Comparison of ENCODE assay signal across 8 cellular contexts in genomic region chr21:44455524-44456206, GRCh38. TPM values are rescaled to one million over a fixed set of nuclear protein-coding genes. Genes with fewer than 3 reads are reported as not detected.
DNase-seq lines count a peak whose midpoint lies in the region; ATAC-seq and TF ChIP-seq lines count a peak whose summit lies in the region.

No MANE protein-coding gene starts in this region.

- peak overlapping the region; percentile 28 to 76 (median 58) for H3K4me3 Mint-ChIP-seq in IgD-negative memory B cell
- peak overlapping the region; percentile 75 for H3K4me3 Mint-ChIP-seq in activated B cell treated with CpG ODN at 0.5 μM for 24 hours
- H3K4me3 Mint-ChIP-seq in natural killer cell: peak overlapping the region; percentile 85

- ATAC-seq in activated B cell treated with CpG ODN at 0.5 μM for 24 hours (ENCODE audit: low read depth) (peak; percentile 33), natural killer cell (peak; percentile 28 to 57 (median 34)), upper lobe of left lung (ENCODE audit: low FRiP score in 2 of 2) (peak in 1 of 2 donors; percentile 58), HG02938 (IDR thresholded peaks at IDR 0.05; ENCODE audit: unreplicated experiment) (no peak)

- no CpG with 5 or more reads among the region's 71 CpGs for WGBS in esophagus squamous epithelium, 2 donors
- 2% methylated on average over 20 of the region's 71 CpGs; no CpG with 5 or more reads in 1 of the 2 donors for WGBS in upper lobe of left lung, 2 donors

- TF ChIP-seq EP300 in upper lobe of left lung (IDR thresholded peaks at IDR 0.05): no peak

- no peak for TF ChIP-seq POLR2A in esophagus squamous epithelium (IDR thresholded peaks at IDR 0.05)
- no peak for TF ChIP-seq POLR2A in upper lobe of left lung (IDR thresholded peaks at IDR 0.05)

- H3K27ac Mint-ChIP-seq in IgD-negative memory B cell: no peak overlapping the region
- no peak overlapping the region for H3K27ac Mint-ChIP-seq in activated B cell treated with CpG ODN at 0.5 μM for 24 hours
- peak overlapping the region in 1 of 2 donors; percentile 73 for H3K27ac Mint-ChIP-seq in natural killer cell

- H3K9me3 Mint-ChIP-seq in IgD-negative memory B cell: peaks cover 5 to 19% (median 9%) of the 10 kb centered on the region in 3 donors
- peaks cover 7% of the 10 kb centered on the region for H3K9me3 Mint-ChIP-seq in activated B cell treated with CpG ODN at 0.5 μM for 24 hours
- H3K9me3 Mint-ChIP-seq in natural killer cell: peaks cover 0 to 8% of the 10 kb centered on the region in 2 donors

- H3K27me3 ChIP-seq in esophagus squamous epithelium (peaks cover 0 to 16% (median 0%) of the 10 kb centered on the region in 4 donors), upper lobe of left lung (no peaks in the 10 kb centered on the region)

- intact Hi-C loops in activated B cell treated with CpG ODN at 0.5 μM for 24 hours (cut with micrococcal nuclease): loop anchor here (1.0 to 10.0 kb wide), 4 partner anchors 27 to 444 kb away; partner anchors contain the start of genes CFAP410 and PFKL
- intact Hi-C loops in esophagus squamous epithelium (cut with DNase I): no loop called here
- intact Hi-C loops in natural killer cell (cut with micrococcal nuclease): no loop called here

- H3K4me3 ChIP-seq in esophagus squamous epithelium (peak overlapping the region; percentile 52 to 87 (median 74)), upper lobe of left lung (peak overlapping the region; percentile 32 to 95 (median 66))

- peaks cover 2% of the 10 kb centered on the region for H3K27me3 Mint-ChIP-seq in IgD-negative memory B cell
- H3K27me3 Mint-ChIP-seq in activated B cell treated with CpG ODN at 0.5 μM for 24 hours: peaks cover 1% of the 10 kb centered on the region
- H3K27me3 Mint-ChIP-seq in natural killer cell (ENCODE audit: low read depth in 2 of 2): peaks cover 17 to 19% of the 10 kb centered on the region in 2 donors

- TF ChIP-seq CTCF in GM12872 (IDR thresholded peaks at IDR 0.05; ENCODE audit: insufficient read depth, low read depth, low read length): peak; percentile 47
- TF ChIP-seq CTCF in activated B cell treated with CpG ODN at 0.5 μM for 24 hours (IDR thresholded peaks at IDR 0.05): no peak
- TF ChIP-seq CTCF in esophagus squamous epithelium (IDR thresholded peaks at IDR 0.05): peak in 1 of 6 experiments; percentile 12
- TF ChIP-seq CTCF in natural killer cell (IDR thresholded peaks at IDR 0.05): no peak
- peak in 1 of 6 experiments; percentile 9 for TF ChIP-seq CTCF in upper lobe of left lung (IDR thresholded peaks at IDR 0.05)

- peaks cover 0 to 5% (median 0%) of the 10 kb centered on the region in 3 donors for H3K9me3 ChIP-seq in esophagus squamous epithelium
- peaks cover 0 to 3% (median 0%) of the 10 kb centered on the region in 4 donors for H3K9me3 ChIP-seq in upper lobe of left lung

- H3K4me1 Mint-ChIP-seq in IgD-negative memory B cell: peaks cover 0 to 3% (median 2%) of the 10 kb centered on the region in 3 donors
- H3K4me1 Mint-ChIP-seq in activated B cell treated with CpG ODN at 0.5 μM for 24 hours: peaks cover 2% of the 10 kb centered on the region
- H3K4me1 Mint-ChIP-seq in natural killer cell: peaks cover 0 to 2% of the 10 kb centered on the region in 2 donors

- H3K27ac ChIP-seq in esophagus squamous epithelium: peak overlapping the region in 3 of 4 donors; percentile 38 to 73 (median 52)
- H3K27ac ChIP-seq in upper lobe of left lung: peak overlapping the region in 1 of 4 donors; percentile 20

- DNase-seq in activated B cell treated with CpG ODN at 0.5 μM for 24 hours (no peak), esophagus squamous epithelium (lab: John Stamatoyannopoulos, UW) (no peak), natural killer cell (no peak), upper lobe of left lung (peak; percentile 58 to 92), cerebellar cortex (ENCODE audit: low spot score) (no peak)

- H3K36me3 ChIP-seq in esophagus squamous epithelium: no peaks in the 10 kb centered on the region
- H3K36me3 ChIP-seq in upper lobe of left lung: no peaks in the 10 kb centered on the region

- no peaks in the 10 kb centered on the region for H3K36me3 Mint-ChIP-seq in IgD-negative memory B cell
- H3K36me3 Mint-ChIP-seq in activated B cell treated with CpG ODN at 0.5 μM for 24 hours (ENCODE audit: low read depth): no peaks in the 10 kb centered on the region
- no peaks in the 10 kb centered on the region for H3K36me3 Mint-ChIP-seq in natural killer cell

- CTCF ChIA-PET in activated B cell treated with CpG ODN at 0.5 μM for 24 hours (lab: Charles Lee): no interaction called here

- POLR2A ChIA-PET in activated B cell treated with CpG ODN at 0.5 μM for 24 hours (lab: Charles Lee): interaction anchor here (0.6 to 2.2 kb wide), 6 partner anchors 33 to 411 kb away, joined by 5 to 9 read pairs (median 8); partner anchors contain the start of gene CFAP410

- H3K4me1 ChIP-seq in esophagus squamous epithelium (peaks cover 4 to 20% (median 8%) of the 10 kb centered on the region in 3 donors), upper lobe of left lung (peaks cover 5 to 20% (median 12%) of the 10 kb centered on the region in 4 donors)

RNA-seq across cellular contexts. Expression of gene LRRC3, which starts 0.4 kb away (rescaled TPM):
- polyA plus RNA-seq in IgD-negative memory B cell: 0.14 TPM
- 0.91 and 1.00 TPM in 2 replicates for total RNA-seq in activated B cell treated with CpG ODN at 0.5 μM for 24 hours
- total RNA-seq in esophagus squamous epithelium: 1 to 10 TPM in 2 of 4 donors, under 1 TPM in 2; 0.57 to 2.9 (median 1.1) TPM
- under 1 TPM; 0.36 to 0.50 (median 0.38) TPM for total RNA-seq in natural killer cell
- total RNA-seq in upper lobe of left lung: 10 to 100 TPM in 1 of 6 donors, 1 to 10 TPM in 5; 3.1 to 11.5 (median 4.6) TPM

Comparison
In these comparisons a context has a peak if more than half of its experiments do, and no peak if none do; other contexts are left out.
1. DNase-seq: peak in upper lobe of left lung (2 of 2); none in activated B cell treated with CpG ODN at 0.5 μM for 24 hours (single experiment), esophagus squamous epithelium (single experiment), natural killer cell (single experiment) and cerebellar cortex (single experiment).
2. Peak in every context shown above with its lines, with median percentiles within 50 percentile points of each other: H3K4me3 Mint-ChIP-seq.